19 cellular contexts compared by ENCODE assay signal in the genomic region with DNA sequence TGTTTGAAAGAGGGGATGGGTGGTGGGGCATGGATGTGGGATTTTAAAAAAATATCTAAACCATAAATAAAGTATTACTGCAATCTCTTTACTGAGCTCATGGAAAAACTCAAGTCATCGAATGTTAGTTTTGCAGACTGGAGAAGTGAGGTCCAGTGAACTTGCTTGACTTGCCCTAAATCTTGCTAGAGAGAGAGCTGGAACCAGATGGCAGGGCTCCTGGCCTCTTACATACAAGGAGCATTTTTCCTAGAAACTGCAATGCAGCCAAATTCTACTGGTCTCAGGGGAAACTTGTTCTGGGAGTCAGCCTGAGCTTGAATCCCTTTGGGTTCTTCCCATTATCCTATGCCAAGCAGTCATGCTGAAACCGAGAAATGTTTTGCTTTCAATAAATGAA. TPM values are rescaled to one million over a fixed set of nuclear protein-coding genes. Genes with fewer than 3 reads are reported as not detected.
DNase-seq lines count a peak whose midpoint lies in the region; ATAC-seq and TF ChIP-seq lines count a peak whose summit lies in the region.
"Had no signal": no experiment of that assay in that cellular context is flagged by ENCODE, and none has a peak within 500 bp of the region (broad histone marks: within the 10 kb centered on the region; RNA-seq: fewer than 3 reads in every experiment).

No MANE protein-coding gene starts in this region.

- H3K4me3 ChIP-seq in hepatocyte, result no peak overlapping the region
- H3K4me3 ChIP-seq: ovary, spleen had no signal

- no peak overlapping the region for H3K27ac Mint-ChIP-seq in stimulated activated memory B cell treated with anti-CD40 and anti-IgM and Interleukin-4, amounts not matched to agents 10 μg/mL and 1 μg/mL and 100 μg/mL, for 72 hours
- H3K27ac Mint-ChIP-seq: activated T-helper 17 cell treated with anti-CD3 and anti-CD28 coated beads, Interleukin-2, amount 50 U/mL, for 72 hours; B cell; stimulated activated effector memory CD8-positive, alpha-beta T cell treated with anti-CD3 and anti-CD28 coated beads, Interleukin-12 subunit alpha, Interleukin-12 subunit beta, amount 100 ng/mL, for 72 hours; T-helper 17 cell had no signal

- H3K9me3 ChIP-seq in hepatocyte (ENCODE audit: low read depth), result no peaks in the 10 kb centered on the region
- H3K9me3 ChIP-seq: ovary, spleen had no signal

- no peaks in the 10 kb centered on the region for H4K20me1 ChIP-seq in hepatocyte (ENCODE audit: insufficient read depth, poor library complexity, severe bottlenecking)

- H3K4me2 ChIP-seq in hepatocyte, result no peak overlapping the region

- no peaks in the 10 kb centered on the region for H3K9me3 Mint-ChIP-seq in stimulated activated memory B cell treated with anti-CD40 and anti-IgM and Interleukin-4, amounts not matched to agents 10 μg/mL and 1 μg/mL and 100 μg/mL, for 72 hours
- H3K9me3 Mint-ChIP-seq: activated T-helper 17 cell treated with anti-CD3 and anti-CD28 coated beads, Interleukin-2, amount 50 U/mL, for 72 hours; stimulated activated effector memory CD8-positive, alpha-beta T cell treated with anti-CD3 and anti-CD28 coated beads, Interleukin-12 subunit alpha, Interleukin-12 subunit beta, amount 100 ng/mL, for 72 hours had no signal

- H3K4me3 Mint-ChIP-seq in stimulated activated memory B cell treated with anti-CD40 and anti-IgM and Interleukin-4, amounts not matched to agents 10 μg/mL and 1 μg/mL and 100 μg/mL, for 72 hours, result no peak overlapping the region
- H3K4me3 Mint-ChIP-seq: activated T-helper 17 cell treated with anti-CD3 and anti-CD28 coated beads, Interleukin-2, amount 50 U/mL, for 72 hours; B cell; stimulated activated effector memory CD8-positive, alpha-beta T cell treated with anti-CD3 and anti-CD28 coated beads, Interleukin-12 subunit alpha, Interleukin-12 subunit beta, amount 100 ng/mL, for 72 hours; T-helper 17 cell had no signal

- H3K27ac ChIP-seq in hepatocyte, result peak overlapping the region; percentile 56
- H3K27ac ChIP-seq: epithelial cell of prostate, ovary, spleen had no signal

- no peaks in the 10 kb centered on the region for H3K4me1 Mint-ChIP-seq in stimulated activated memory B cell treated with anti-CD40 and anti-IgM and Interleukin-4, amounts not matched to agents 10 μg/mL and 1 μg/mL and 100 μg/mL, for 72 hours
- H3K4me1 Mint-ChIP-seq: B cell had no signal

- peaks cover 7% of the 10 kb centered on the region for H3K27me3 ChIP-seq in hepatocyte
- H3K27me3 ChIP-seq: ovary had no signal

- WGBS in hepatocyte (ENCODE audit: low lambda C conversion rate, missing lambda C conversion rate), result 81% methylated on average over 2 of the region's 2 CpGs

- H3K36me3 ChIP-seq in hepatocyte (replicated peaks; ENCODE audit: insufficient read depth, low read depth), result no peaks in the 10 kb centered on the region
- H3K36me3 ChIP-seq: ovary, spleen had no signal

- no peak for TF ChIP-seq CTCF in hepatocyte (IDR thresholded peaks at IDR 0.05; ENCODE audit: poor library complexity)

- peaks cover 35% of the 10 kb centered on the region for H3K27me3 Mint-ChIP-seq in stimulated activated memory B cell treated with anti-CD40 and anti-IgM and Interleukin-4, amounts not matched to agents 10 μg/mL and 1 μg/mL and 100 μg/mL, for 72 hours

- H3K79me2 ChIP-seq in hepatocyte, result peaks cover 8% of the 10 kb centered on the region

- H3K4me1 ChIP-seq in hepatocyte (ENCODE audit: insufficient read depth), result peaks cover 23% of the 10 kb centered on the region

- DNase-seq in DMS 273 treated with DMSO at 0.1 percent for 48 hours (lab: John Stamatoyannopoulos, UW) (peak; percentile 29), dedifferentiated amniotic fluid mesenchymal stem cell (ENCODE audit: extremely low spot score) (peak; percentile 35), hepatocyte (ENCODE audit: low spot score) (no peak), stromal cell of bone marrow (ENCODE audit: low read depth) (peak; percentile 81), NCI-H187 treated with DMSO at 0.1 percent for 48 hours (lab: John Stamatoyannopoulos, UW) (no peak), NCI-H1694 (lab: John Stamatoyannopoulos, UW) (no peak), HT-29 (ENCODE audit: low spot score) (no peak)
- DNase-seq: activated CD4-positive, CD25-positive, alpha-beta regulatory T cell; left cardiac atrium; NCI-H146; SHP77; T-helper 17 cell had no signal

- no peaks in the 10 kb centered on the region for H3K9me2 ChIP-seq in hepatocyte (replicated peaks; ENCODE audit: insufficient read depth)

- no peak for ATAC-seq in stimulated activated memory B cell treated with anti-CD40 and anti-IgM and Interleukin-4, amounts not matched to agents 10 μg/mL and 1 μg/mL and 100 μg/mL, for 72 hours
- ATAC-seq: activated T-helper 17 cell treated with anti-CD3 and anti-CD28 coated beads, Interleukin-2, amount 50 U/mL, for 72 hours; stimulated activated effector memory CD8-positive, alpha-beta T cell treated with anti-CD3 and anti-CD28 coated beads, Interleukin-12 subunit alpha, Interleukin-12 subunit beta, amount 100 ng/mL, for 72 hours; T-helper 17 cell had no signal

- no peaks in the 10 kb centered on the region for H3K36me3 Mint-ChIP-seq in stimulated activated memory B cell treated with anti-CD40 and anti-IgM and Interleukin-4, amounts not matched to agents 10 μg/mL and 1 μg/mL and 100 μg/mL, for 72 hours
- H3K36me3 Mint-ChIP-seq: stimulated activated effector memory CD8-positive, alpha-beta T cell treated with anti-CD3 and anti-CD28 coated beads, Interleukin-12 subunit alpha, Interleukin-12 subunit beta, amount 100 ng/mL, for 72 hours had no signal

- H2AFZ ChIP-seq in hepatocyte, result no peak overlapping the region

RNA-seq across cellular contexts. Expression of gene TGFBI, which starts 2.9 kb away (rescaled TPM):
- total RNA-seq in hepatocyte, result 316 and 401 TPM in 2 replicates
- polyA plus RNA-seq in hepatocyte, result 396 and 509 TPM in 2 replicates
- 33.6 and 37.2 TPM in 2 replicates for total RNA-seq in HT-29 (2014; rRNA removed; shearing (Covaris generic))

Comparison
In these comparisons a context has a peak if more than half of its experiments do, and no peak if none do; other contexts are left out.
1. DNase-seq: peak in DMS 273 treated with DMSO at 0.1 percent for 48 hours (single experiment), dedifferentiated amniotic fluid mesenchymal stem cell (single experiment) and stromal cell of bone marrow (single experiment); none in hepatocyte (single experiment), NCI-H187 treated with DMSO at 0.1 percent for 48 hours (single experiment), NCI-H1694 (single experiment) and HT-29 (single experiment).